9 cellular contexts compared by ENCODE assay signal in the genomic region with DNA sequence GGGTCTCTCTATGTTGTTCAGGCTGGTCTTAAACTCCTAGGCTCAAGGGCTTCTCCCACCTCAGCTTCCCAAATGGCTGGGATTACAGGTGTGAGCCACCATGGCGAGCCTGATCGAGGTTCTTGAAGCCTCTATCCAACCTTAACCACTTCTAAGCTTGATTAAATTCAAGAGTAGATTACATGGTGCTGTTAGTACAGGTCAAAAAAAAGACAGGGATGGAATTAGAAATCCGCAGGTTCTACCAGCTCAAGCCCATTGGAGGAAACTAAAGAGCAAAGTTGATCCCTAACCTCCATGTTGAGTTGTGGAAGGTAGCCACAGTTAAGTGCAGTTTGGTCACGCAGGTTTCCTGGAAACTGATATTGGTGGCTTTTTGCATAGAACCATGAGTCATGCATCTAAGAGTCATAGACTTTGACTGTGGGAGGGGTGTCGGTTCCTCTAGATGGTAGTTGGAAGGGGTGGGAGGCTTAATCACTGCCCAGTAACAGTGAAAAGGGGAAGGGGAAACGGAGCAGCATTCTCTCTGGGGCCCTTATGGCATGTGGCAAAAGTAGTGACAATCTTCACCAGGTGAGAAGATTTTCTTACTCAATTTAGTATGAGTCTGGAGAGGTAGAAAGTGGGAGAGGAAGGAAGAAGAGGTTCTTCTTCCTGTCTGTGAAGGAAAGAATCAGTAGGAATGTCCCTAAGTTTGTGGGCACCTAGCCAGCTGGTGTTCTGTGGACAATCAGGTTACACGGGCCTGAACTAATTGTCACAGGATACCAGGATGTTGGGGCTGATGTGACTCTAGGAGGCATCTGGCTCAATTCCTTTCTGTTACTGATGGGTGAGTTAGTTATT. TPM values are rescaled to one million over a fixed set of nuclear protein-coding genes. Genes with fewer than 3 reads are reported as not detected.
DNase-seq lines count a peak whose midpoint lies in the region; ATAC-seq, FAIRE-seq and TF ChIP-seq lines count a peak whose summit lies in the region.
"Had no signal": no experiment of that assay in that cellular context is flagged by ENCODE, and none has a peak within 500 bp of the region (broad histone marks: within the 10 kb centered on the region; RNA-seq: fewer than 3 reads in every experiment).

No MANE protein-coding gene starts in this region.

- no peaks in the 10 kb centered on the region for H3K27me3 ChIP-seq in astrocyte (ENCODE audit: insufficient read depth, low read length)

- POLR2A ChIA-PET in RWPE1 (lab: Yijun Ruan, JAX; ENCODE audit: low non-redundant PET): no interaction called here

- H3K27ac ChIP-seq in astrocyte (ENCODE audit: low read depth, low read length) (no peak overlapping the region), RWPE1 (no peak overlapping the region)

- peak; percentile 93 for FAIRE-seq in GM18507 (lab: Jason Lieb, UNC)
- FAIRE-seq in astrocyte (lab: Jason Lieb, UNC): no peak

- H3K9ac ChIP-seq in astrocyte (ENCODE audit: low read length): no peak overlapping the region

- DNase-seq in GM18507 (ENCODE audit: extremely low spot score, insufficient read length, low read depth) (no peak), SIG-M5 (lab: John Stamatoyannopoulos, UW) (peak; percentile 35), astrocyte (ENCODE audit: low read depth) (no peak), HuH-7 (ENCODE audit: low spot score) (no peak), GOT3 (lab: John Stamatoyannopoulos, UW) (no peak), RWPE1 (ENCODE audit: low spot score) (no peak)
- peak; percentile 22 to 35 for DNase-seq in stimulated activated CD8-positive, alpha-beta memory T cell treated with anti-CD3 and anti-CD28 coated beads, Interleukin-2, amount 100 ng/mL, for 1 hour (ENCODE audit: low read depth in 2 of 2)

- peaks cover 5% of the 10 kb centered on the region for H3K9me3 ChIP-seq in astrocyte (ENCODE audit: insufficient read depth, low read depth, low read length)

- H3K4me3 ChIP-seq in astrocyte (ENCODE audit: insufficient read depth, low read depth, low read length): no peak overlapping the region

- peak; percentile 62 for ATAC-seq in HG02759 (IDR thresholded peaks at IDR 0.05; ENCODE audit: unreplicated experiment)

- H3K36me3 ChIP-seq in astrocyte (ENCODE audit: insufficient read depth, low read length): no peaks in the 10 kb centered on the region

- TF ChIP-seq CTCF in astrocyte (IDR thresholded peaks at IDR 0.05; ENCODE audit: insufficient read depth, low read depth, low read length) (no peak), RWPE1 (conservative IDR thresholded peaks at IDR 0.05; ENCODE audit: low read depth) (no peak)

- no peaks in the 10 kb centered on the region for H4K20me1 ChIP-seq in astrocyte (ENCODE audit: insufficient read depth, low read length)

- H3K36me3 Mint-ChIP-seq in astrocyte (ENCODE audit: low read depth, unreplicated experiment): peaks cover 2% of the 10 kb centered on the region

- H3K4me1 ChIP-seq in astrocyte (ENCODE audit: insufficient read depth, low read length): no peaks in the 10 kb centered on the region

- H2AFZ ChIP-seq in astrocyte (ENCODE audit: low read depth, low read length): no peak overlapping the region

- CTCF ChIA-PET in RWPE1 (lab: Yijun Ruan, JAX): interaction anchor here (1.2 kb wide), 1 partner anchor 32 kb away, joined by 3 read pairs; no protein-coding TSS in a partner anchor

- no peak overlapping the region for H3K4me2 ChIP-seq in astrocyte (ENCODE audit: low read length)

- H3K27ac Mint-ChIP-seq in astrocyte (ENCODE audit: unreplicated experiment): peak overlapping the region; percentile 75

- no peaks in the 10 kb centered on the region for H3K79me2 ChIP-seq in astrocyte (ENCODE audit: insufficient read depth, low read length)

- H3K9me3 Mint-ChIP-seq in astrocyte (ENCODE audit: unreplicated experiment): peaks cover 2% of the 10 kb centered on the region

- H3K4me1 Mint-ChIP-seq in astrocyte (ENCODE audit: low read depth, unreplicated experiment): peaks cover 10% of the 10 kb centered on the region

- no peaks in the 10 kb centered on the region for H3K27me3 Mint-ChIP-seq in astrocyte (ENCODE audit: low read depth, unreplicated experiment)

- H3K4me3 Mint-ChIP-seq in astrocyte (ENCODE audit: unreplicated experiment): no peak overlapping the region

RNA-seq across cellular contexts. Expression of a gene that starts 7.0 kb away (rescaled TPM):
- not detected in 2 replicates for total RNA-seq in astrocyte
- total RNA-seq: glomerular endothelial cell had no signal

Comparison
In these comparisons a context has a peak if more than half of its experiments do, and no peak if none do; other contexts are left out.
1. DNase-seq: peak in SIG-M5 (single experiment) and stimulated activated CD8-positive, alpha-beta memory T cell treated with anti-CD3 and anti-CD28 coated beads, Interleukin-2, amount 100 ng/mL, for 1 hour (2 of 2); none in GM18507 (single experiment), astrocyte (single experiment), HuH-7 (single experiment), GOT3 (single experiment) and RWPE1 (single experiment).